In the genomic region with DNA sequence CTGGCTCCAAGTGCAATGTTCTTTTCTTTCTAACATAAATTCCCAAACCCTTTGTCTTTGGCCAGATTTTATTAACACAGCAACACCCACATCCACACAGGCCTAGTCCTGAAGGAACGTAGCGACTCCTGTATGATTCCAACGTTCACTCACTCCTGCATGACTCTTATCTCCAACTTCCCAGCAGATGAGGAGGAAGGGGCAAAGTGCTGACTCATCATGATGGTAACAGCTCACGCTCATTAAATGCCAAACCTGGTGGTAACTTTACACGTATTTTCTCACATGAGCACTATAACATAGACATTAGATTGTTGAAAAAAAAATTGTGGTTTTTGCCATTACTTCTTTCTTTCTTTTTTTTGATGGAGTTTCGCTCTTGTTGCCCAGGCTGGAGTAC, we compare ENCODE assay signal across 1 cellular context.
TF ChIP-seq lines count a peak whose summit lies in the region.

No MANE protein-coding gene starts in this region.

TF ChIP-seq in K562, 482 proteins besides CTCF, POLR2A, EP300 and RAD21 (continued from another document):
- TF ChIP-seq CBX2 (IDR thresholded peaks at IDR 0.05; ENCODE audit: insufficient read depth, low read length, poor library complexity, severe bottlenecking) (no peak), NFE2 (IDR thresholded peaks at IDR 0.05; ENCODE audit: low read depth) (peak; percentile 76), MTA1 (IDR thresholded peaks at IDR 0.05; ENCODE audit: borderline replicate concordance) (no peak), ZNF316 (IDR thresholded peaks at IDR 0.05) (peak; percentile 95), SMARCA5 (IDR thresholded peaks at IDR 0.05) (no peak), TOE1 (IDR thresholded peaks at IDR 0.05; ENCODE audit: borderline replicate concordance) (no peak), TOE1 (CRISPR knock-in tag; IDR thresholded peaks at IDR 0.05; ENCODE audit: borderline replicate concordance, low read depth) (no peak), CBFA2T3 (IDR thresholded peaks at IDR 0.05) (0 out of 2 replicates have a peak, but pooled peaks have one; percentile 11), PHF8 (IDR thresholded peaks at IDR 0.05; ENCODE audit: borderline replicate concordance, low read length) (no peak), ZBED1 (IDR thresholded peaks at IDR 0.05) (no peak), ZNF589 (CRISPR knock-in tag; IDR thresholded peaks at IDR 0.05; ENCODE audit: low read depth) (no peak), ZNF76 (CRISPR knock-in tag; IDR thresholded peaks at IDR 0.05; ENCODE audit: borderline replicate concordance) (no peak)
